In genomic region chr11:67240575-67241389, GRCh38 we compare ENCODE assay signal across 8 cellular contexts. TPM values are rescaled to one million over a fixed set of nuclear protein-coding genes. Genes with fewer than 3 reads are reported as not detected.
A peak's percentile ranks its signal among the peaks of the same experiment; 100 is the strongest.
DNase-seq lines count a peak whose midpoint lies in the region; ATAC-seq and TF ChIP-seq lines count a peak whose summit lies in the region.

No MANE protein-coding gene starts in this region.

- ATAC-seq in GM19397 (IDR thresholded peaks at IDR 0.05; ENCODE audit: unreplicated experiment) (peak; percentile 38), left lobe of liver (peak; percentile 57)

- H3K4me3 ChIP-seq in AG10803 (ENCODE audit: low read length): peak overlapping the region; percentile 86

- no peak for TF ChIP-seq CTCF in AG10803 (conservative IDR thresholded peaks at IDR 0.05; ENCODE audit: low read length)

- peak; percentile 82 for DNase-seq in AG10803 (ENCODE audit: low read depth)
- DNase-seq in NCI-H146 treated with DMSO at 0.1 percent for 48 hours (lab: John Stamatoyannopoulos, UW; ENCODE audit: unreplicated experiment): peak; percentile 39
- peak; percentile 47 to 64 (median 59) for DNase-seq in activated CD4-positive, CD25-positive, alpha-beta regulatory T cell (lab: John Stamatoyannopoulos, UW)
- DNase-seq in cerebellar cortex (ENCODE audit: low spot score): peak; percentile 47
- DNase-seq in left lobe of liver (ENCODE audit: low spot score): peak; percentile 75
- DNase-seq in stimulated activated CD4-positive, alpha-beta T cell treated with anti-CD3 and anti-CD28 coated beads, Interleukin-2, amount 100 ng/mL, for 48 hours: peak; percentile 75 to 79
- DNase-seq in middle frontal gyrus (ENCODE audit: extremely low spot score, low spot score): no peak

RNA-seq across cellular contexts. Expression of gene GRK2, which starts 25.5 kb away (rescaled TPM):
- total RNA-seq in left lobe of liver: 29.0 TPM

RNA-seq across cellular contexts. Expression of gene ANKRD13D, which starts 48.3 kb away (rescaled TPM):
- total RNA-seq in left lobe of liver: 9.8 TPM
